In the genomic region with DNA sequence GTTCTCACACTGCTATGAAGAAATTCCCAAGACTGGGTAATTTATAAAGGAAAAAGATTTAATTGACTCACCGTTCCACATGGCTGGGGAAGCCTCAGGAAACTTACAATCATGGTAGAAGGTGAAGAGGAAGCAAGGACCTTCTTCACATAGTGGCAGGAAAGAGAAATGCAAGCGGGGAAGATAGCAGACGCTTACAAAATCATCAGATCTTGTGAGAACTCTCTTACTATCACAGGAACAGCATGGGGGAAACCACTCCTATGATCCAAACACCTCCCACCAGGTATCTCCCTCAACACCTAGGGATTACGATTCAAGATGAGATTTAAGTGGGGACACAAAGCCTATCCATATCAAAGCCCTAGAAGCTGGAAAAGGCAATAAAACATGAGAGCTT, we compare ENCODE assay signal across 25 cellular contexts.
"Had no signal": no experiment of that assay in that cellular context is flagged by ENCODE, and none has a peak within 500 bp of the region (broad histone marks: within the 10 kb centered on the region; RNA-seq: fewer than 3 reads in every experiment).

No MANE protein-coding gene starts in this region.

- H3K4me3 ChIP-seq: adrenal gland, ascending aorta, left lung, transverse colon, vagina had no signal

- DNase-seq: activated CD4-positive, alpha-beta T cell treated with anti-CD3 and anti-CD28 coated beads for 36 hours; activated CD4-positive, alpha-beta T cell treated with anti-CD3 and anti-CD28 coated beads, Interleukin-2, amount 50 U/mL, for 4 hours; activated CD8-positive, alpha-beta memory T cell treated with anti-CD3 and anti-CD28 coated beads for 24 hours; activated CD8-positive, alpha-beta memory T cell treated with anti-CD3 and anti-CD28 coated beads, Interleukin-2, amount 50 U/mL, for 4 hours; activated T-cell treated with anti-CD3 and anti-CD28 coated beads, Interleukin-2, amount 50 U/mL, for 24 hours; adrenal gland; brain microvascular endothelial cell; caudate nucleus; effector CD4-positive, alpha-beta T cell; foreskin keratinocyte; immature natural killer cell; left lung; naive thymus-derived CD8-positive, alpha-beta T cell; small intestine; stimulated activated CD4-positive, alpha-beta T cell treated with anti-CD3 and anti-CD28 coated beads, Interleukin-2, amount 100 ng/mL, for 24 hours; transverse colon; WERI-Rb-1 had no signal

- H3K9me3 Mint-ChIP-seq: activated T-cell treated with anti-CD3 and anti-CD28 coated beads, Interleukin-2, amount 50 U/mL, for 24 hours; dendritic cell treated with granulocyte-macrophage colony-stimulating factor and Interleukin-4, amounts not matched to agents 40 ng/mL and 50 ng/mL, for 4 days had no signal

- H3K9me3 ChIP-seq: adrenal gland, ascending aorta, left lung, transverse colon, vagina had no signal

- H3K4me1 Mint-ChIP-seq: activated CD4-positive, alpha-beta T cell treated with anti-CD3 and anti-CD28 coated beads for 36 hours; activated T-helper 17 cell treated with anti-CD3 and anti-CD28 coated beads, Interleukin-2, amount 50 U/mL, for 72 hours; immature natural killer cell; naive thymus-derived CD8-positive, alpha-beta T cell; stimulated activated effector memory CD8-positive, alpha-beta T cell treated with anti-CD3 and anti-CD28 coated beads, Interleukin-12 subunit alpha, Interleukin-12 subunit beta, amount 100 ng/mL, for 72 hours had no signal

- H3K27ac Mint-ChIP-seq: activated CD4-positive, alpha-beta T cell treated with anti-CD3 and anti-CD28 coated beads for 36 hours; activated naive CD8-positive, alpha-beta T cell; activated T-cell treated with anti-CD3 and anti-CD28 coated beads, Interleukin-2, amount 50 U/mL, for 24 hours; activated T-helper 17 cell treated with anti-CD3 and anti-CD28 coated beads, Interleukin-2, amount 50 U/mL, for 72 hours; dendritic cell treated with granulocyte-macrophage colony-stimulating factor and Interleukin-4, amounts not matched to agents 40 ng/mL and 50 ng/mL, for 4 days; immature natural killer cell; mesothelial cell of epicardium; naive thymus-derived CD8-positive, alpha-beta T cell; stimulated activated effector memory CD8-positive, alpha-beta T cell treated with anti-CD3 and anti-CD28 coated beads, Interleukin-12 subunit alpha, Interleukin-12 subunit beta, amount 100 ng/mL, for 72 hours had no signal

- H3K27ac ChIP-seq: adrenal gland, ascending aorta, brain microvascular endothelial cell, foreskin keratinocyte, left lung, transverse colon, vagina, WERI-Rb-1 had no signal

- H3K27me3 ChIP-seq: adrenal gland, ascending aorta, brain microvascular endothelial cell, foreskin keratinocyte, left lung, transverse colon, vagina had no signal

- H3K4me3 Mint-ChIP-seq: activated CD4-positive, alpha-beta T cell treated with anti-CD3 and anti-CD28 coated beads for 36 hours; activated naive CD8-positive, alpha-beta T cell; activated T-cell treated with anti-CD3 and anti-CD28 coated beads, Interleukin-2, amount 50 U/mL, for 24 hours; activated T-helper 17 cell treated with anti-CD3 and anti-CD28 coated beads, Interleukin-2, amount 50 U/mL, for 72 hours; dendritic cell treated with granulocyte-macrophage colony-stimulating factor and Interleukin-4, amounts not matched to agents 40 ng/mL and 50 ng/mL, for 4 days; immature natural killer cell; mesothelial cell of epicardium; naive thymus-derived CD8-positive, alpha-beta T cell; stimulated activated effector memory CD8-positive, alpha-beta T cell treated with anti-CD3 and anti-CD28 coated beads, Interleukin-12 subunit alpha, Interleukin-12 subunit beta, amount 100 ng/mL, for 72 hours had no signal

- H3K36me3 Mint-ChIP-seq: immature natural killer cell; naive thymus-derived CD8-positive, alpha-beta T cell; stimulated activated effector memory CD8-positive, alpha-beta T cell treated with anti-CD3 and anti-CD28 coated beads, Interleukin-12 subunit alpha, Interleukin-12 subunit beta, amount 100 ng/mL, for 72 hours had no signal

- H3K36me3 ChIP-seq: adrenal gland, ascending aorta, brain microvascular endothelial cell, left lung, transverse colon, vagina, WERI-Rb-1 had no signal

- H3K4me1 ChIP-seq: adrenal gland, ascending aorta, foreskin keratinocyte, left lung, transverse colon, vagina had no signal

- H3K27me3 Mint-ChIP-seq: activated CD4-positive, alpha-beta T cell treated with anti-CD3 and anti-CD28 coated beads for 36 hours; activated T-cell treated with anti-CD3 and anti-CD28 coated beads, Interleukin-2, amount 50 U/mL, for 24 hours; activated T-helper 17 cell treated with anti-CD3 and anti-CD28 coated beads, Interleukin-2, amount 50 U/mL, for 72 hours; dendritic cell treated with granulocyte-macrophage colony-stimulating factor and Interleukin-4, amounts not matched to agents 40 ng/mL and 50 ng/mL, for 4 days had no signal

- ATAC-seq: activated CD4-positive, alpha-beta T cell treated with anti-CD3 and anti-CD28 coated beads for 36 hours; activated T-helper 17 cell treated with anti-CD3 and anti-CD28 coated beads, Interleukin-2, amount 50 U/mL, for 72 hours; foreskin keratinocyte; left lung; naive thymus-derived CD8-positive, alpha-beta T cell; sciatic nerve; stimulated activated effector memory CD8-positive, alpha-beta T cell treated with anti-CD3 and anti-CD28 coated beads, Interleukin-12 subunit alpha, Interleukin-12 subunit beta, amount 100 ng/mL, for 72 hours had no signal
